Comparison of ENCODE assay signal across 8 cellular contexts in genomic region chr2:134919360-134920210, GRCh38. TPM values are rescaled to one million over a fixed set of nuclear protein-coding genes. Genes with fewer than 3 reads are reported as not detected.
DNase-seq lines count a peak whose midpoint lies in the region; ATAC-seq, FAIRE-seq and TF ChIP-seq lines count a peak whose summit lies in the region.

No MANE protein-coding gene starts in this region.

- H3K27me3 Mint-ChIP-seq in brain = peaks cover 10% of the 10 kb centered on the region

- H3K4me1 ChIP-seq in kidney (ENCODE audit: control insufficient read depth in 1 of 2, insufficient read depth in 1 of 2, low read depth in 1 of 2, low read length in 2 of 2) = peaks cover 0 to 7% of the 10 kb centered on the region in 2 donors

- intact Hi-C loops in kidney (cut with DNase I) = no loop called here

- peak; percentile 6 for ATAC-seq in HG03097 (IDR thresholded peaks at IDR 0.05; ENCODE audit: low FRiP score, unreplicated experiment)
- ATAC-seq in HG03108 (IDR thresholded peaks at IDR 0.05; ENCODE audit: unreplicated experiment) = no peak

- peaks cover 58% of the 10 kb centered on the region for H3K4me1 Mint-ChIP-seq in brain

- peak overlapping the region; percentile 93 to 99 (median 96) for H3K4me3 Mint-ChIP-seq in brain

- peak overlapping the region; percentile 95 for H3K27ac ChIP-seq in SK-N-MC
- H3K27ac ChIP-seq in kidney (ENCODE audit: low read depth in 2 of 2, low read length in 2 of 2) = peak overlapping the region; percentile 88 to 98

- FAIRE-seq in kidney (lab: Jason Lieb, UNC) = no peak

- H3K9me3 ChIP-seq in SK-N-MC (ENCODE audit: low read depth, low read length) = no peaks in the 10 kb centered on the region
- no peaks in the 10 kb centered on the region for H3K9me3 ChIP-seq in kidney (ENCODE audit: control insufficient read depth in 1 of 2, low read length in 2 of 2)

- H3K9me3 Mint-ChIP-seq in brain = peaks cover 1 to 15% (median 6%) of the 10 kb centered on the region in 5 experiments

- TF ChIP-seq CTCF in brain (conservative IDR thresholded peaks at IDR 0.05) = no peak
- no peak for TF ChIP-seq CTCF in kidney (IDR thresholded peaks at IDR 0.05; ENCODE audit: borderline replicate concordance, extremely low read depth, insufficient read depth)

- DNase-seq in DMS79 (lab: John Stamatoyannopoulos, UW) = peak; percentile 24
- DNase-seq in SK-N-MC (ENCODE audit: low read depth, low spot score) = no peak
- no peak for DNase-seq in kidney
- peak; percentile 68 for DNase-seq in stimulated activated CD4-positive, alpha-beta T cell treated with anti-CD3 and anti-CD28 coated beads, Interleukin-1b, Interleukin-23, amount 100 ng/mL, for 48 hours
- no peak for DNase-seq in HPDE6-E6E7 (ENCODE audit: extremely low spot score)

- H3K36me3 ChIP-seq in SK-N-MC (ENCODE audit: insufficient read depth, low read length) = peaks cover 44% of the 10 kb centered on the region
- no peaks in the 10 kb centered on the region for H3K36me3 ChIP-seq in kidney (ENCODE audit: control insufficient read depth in 1 of 2, insufficient read depth in 2 of 2, low read length in 2 of 2)

- H3K36me3 Mint-ChIP-seq in brain = peaks cover 37% of the 10 kb centered on the region

- peak overlapping the region; percentile 94 for H3K4me3 ChIP-seq in SK-N-MC
- H3K4me3 ChIP-seq in kidney (ENCODE audit: low read length in 2 of 2) = peak overlapping the region; percentile 94 to 95

- H3K9ac ChIP-seq in SK-N-MC (ENCODE audit: insufficient read length) (peak overlapping the region; percentile 100), kidney (ENCODE audit: low read length in 2 of 2) (peak overlapping the region; percentile 98 to 99)

- H3K27ac Mint-ChIP-seq in brain = peak overlapping the region; percentile 95 to 100 (median 99)

RNA-seq across cellular contexts. Expression of gene CCNT2, which starts 1.0 kb away (rescaled TPM):
- polyA plus RNA-seq in brain (ENCODE audit: insufficient read depth, low read depth, low replicate concordance) (4.5 TPM), kidney (ENCODE audit: insufficient read depth, low read depth, low replicate concordance) (7.0 TPM)
- total RNA-seq in kidney = 42.1 TPM

Comparison
In these comparisons a context has a peak if more than half of its experiments do, and no peak if none do; other contexts are left out.
1. DNase-seq: peak in DMS79 (single experiment) and stimulated activated CD4-positive, alpha-beta T cell treated with anti-CD3 and anti-CD28 coated beads, Interleukin-1b, Interleukin-23, amount 100 ng/mL, for 48 hours (single experiment); none in SK-N-MC (single experiment), kidney (single experiment) and HPDE6-E6E7 (single experiment).